Comparison of ENCODE assay signal across 20 cellular contexts in genomic region chr15:31163769-31164572, GRCh38.
DNase-seq lines count a peak whose midpoint lies in the region; FAIRE-seq and TF ChIP-seq lines count a peak whose summit lies in the region.
"Had no signal": no experiment of that assay in that cellular context is flagged by ENCODE, and none has a peak within 500 bp of the region (broad histone marks: within the 10 kb centered on the region; RNA-seq: fewer than 3 reads in every experiment).

No MANE protein-coding gene starts in this region.

- TF ChIP-seq RAD21 in liver (IDR thresholded peaks at IDR 0.05): peak; percentile 37 to 63

- H3K36me3 ChIP-seq in liver (ENCODE audit: control insufficient read depth in 4 of 4, insufficient read depth in 3 of 4, low read depth in 1 of 4, low read length in 3 of 4) (no peaks in the 10 kb centered on the region), small intestine (ENCODE audit: control insufficient read depth in 2 of 2, insufficient read depth in 2 of 2, low read length in 2 of 2) (no peaks in the 10 kb centered on the region)
- H3K36me3 ChIP-seq: BLaER1 treated with 17β-estradiol and CSF1 and Interleukin-3, amounts not matched to agents 10 nM and 100 nM; suprapubic skin; WERI-Rb-1 had no signal

- TF ChIP-seq CTCF in choroid plexus epithelial cell (conservative IDR thresholded peaks at IDR 0.05; ENCODE audit: low read depth, low read length) (no peak), liver (IDR thresholded peaks at IDR 0.05; ENCODE audit: low read depth, low read length, missing input control) (no peak)

- no peaks in the 10 kb centered on the region for H3K27me3 ChIP-seq in liver (ENCODE audit: control insufficient read depth in 4 of 4, insufficient read depth in 4 of 4, low read length in 3 of 4)
- H3K27me3 ChIP-seq in small intestine (ENCODE audit: control insufficient read depth in 2 of 2, insufficient read depth in 2 of 2, low read length in 2 of 2): no peaks in the 10 kb centered on the region
- H3K27me3 ChIP-seq: BLaER1 treated with 17β-estradiol and CSF1 and Interleukin-3, amounts not matched to agents 10 nM and 100 nM; suprapubic skin had no signal

- H3K4me1 ChIP-seq in liver (ENCODE audit: control insufficient read depth in 4 of 4, insufficient read depth in 4 of 4, low read length in 3 of 4) (peaks cover 8 to 49% (median 36%) of the 10 kb centered on the region in 4 donors), small intestine (ENCODE audit: control insufficient read depth in 2 of 2, insufficient read depth in 1 of 2, low read depth in 1 of 2, low read length in 1 of 2) (no peaks in the 10 kb centered on the region)

- H3K4me3 ChIP-seq in choroid plexus epithelial cell (ENCODE audit: low read depth, low read length) (no peak overlapping the region), liver (ENCODE audit: low read depth in 1 of 3, low read length in 3 of 3) (no peak overlapping the region), small intestine (ENCODE audit: low read depth in 1 of 2, low read length in 2 of 2) (no peak overlapping the region)
- H3K4me3 ChIP-seq: BLaER1 treated with 17β-estradiol and CSF1 and Interleukin-3, amounts not matched to agents 10 nM and 100 nM; GM12878; PC-9; suprapubic skin had no signal

- H3K9ac ChIP-seq in liver (ENCODE audit: low read depth in 1 of 2, low read length in 2 of 2): no peak overlapping the region
- H3K9ac ChIP-seq: BLaER1 treated with 17β-estradiol and CSF1 and Interleukin-3, amounts not matched to agents 10 nM and 100 nM had no signal

- H3K27ac ChIP-seq in liver (ENCODE audit: low read depth in 1 of 2, low read length in 2 of 2) (peak overlapping the region; percentile 71 to 78), small intestine (ENCODE audit: low read depth in 1 of 2, low read length in 1 of 2) (no peak overlapping the region)
- H3K27ac ChIP-seq: BLaER1 treated with 17β-estradiol and CSF1 and Interleukin-3, amounts not matched to agents 10 nM and 100 nM; PC-9; suprapubic skin; WERI-Rb-1 had no signal

- DNase-seq in COLO829 (ENCODE audit: low spot score): peak; percentile 4
- DNase-seq in HPDE6-E6E7 (ENCODE audit: extremely low spot score): peak; percentile 26
- DNase-seq in choroid plexus epithelial cell (ENCODE audit: low read depth): peak; percentile 53
- no peak for DNase-seq in DMS 273 treated with DMSO at 0.1 percent for 48 hours (lab: John Stamatoyannopoulos, UW)
- DNase-seq in foreskin melanocyte: no peak
- no peak for DNase-seq in small intestine
- no peak for DNase-seq in islet precursor cell
- DNase-seq: activated CD4-positive, alpha-beta T cell treated with anti-CD3 and anti-CD28 coated beads, Interleukin-2, amount 50 U/mL, for 48 hours; activated gamma-delta T cell treated with Interleukin-2 at 50 U/mL for 16 hours; amygdala; effector CD8-positive, alpha-beta T cell; head of caudate nucleus; left ventricle myocardium superior; NCI-H187 treated with DMSO at 0.1 percent for 48 hours; PC-9; WERI-Rb-1 had no signal

- no peak for FAIRE-seq in small intestine (lab: Jason Lieb, UNC)
- FAIRE-seq: GM12878 had no signal

- 26% methylated on average over 6 of the region's 6 CpGs for WGBS in liver
- 60 to 68% (median 63%) methylated on average over 6 of the region's 6 CpGs for WGBS in small intestine, 3 donors

- H3K9me3 ChIP-seq in liver (ENCODE audit: control insufficient read depth in 4 of 4, low read length in 3 of 4): no peaks in the 10 kb centered on the region
- H3K9me3 ChIP-seq in small intestine (ENCODE audit: control insufficient read depth, low read depth): no peaks in the 10 kb centered on the region
- H3K9me3 ChIP-seq: BLaER1 treated with 17β-estradiol and CSF1 and Interleukin-3, amounts not matched to agents 10 nM and 100 nM; suprapubic skin had no signal

TF ChIP-seq in liver, 16 proteins besides CTCF, POLR2A, EP300 and RAD21:
- TF ChIP-seq NR2F2 (IDR thresholded peaks at IDR 0.05): no peak
- peak; percentile 47 for TF ChIP-seq ZBTB33 (IDR thresholded peaks at IDR 0.05)
- peak; percentile 87 for TF ChIP-seq YY1 (IDR thresholded peaks at IDR 0.05)
- peak; percentile 74 for TF ChIP-seq REST (IDR thresholded peaks at IDR 0.05)
- peak; percentile 84 for TF ChIP-seq SP1 (IDR thresholded peaks at IDR 0.05)
- peak; percentile 3 for TF ChIP-seq ATF3 (IDR thresholded peaks at IDR 0.05)
- no peak for TF ChIP-seq TAF1 (conservative IDR thresholded peaks at IDR 0.05)
- TF ChIP-seq GABPA (IDR thresholded peaks at IDR 0.05 in 1 of 2, conservative IDR thresholded peaks at IDR 0.05 in 1 of 2): peak in 1 of 2 donors; percentile 33
- peak; percentile 90 to 92 for TF ChIP-seq RXRA (IDR thresholded peaks at IDR 0.05)
- TF ChIP-seq HNF4A (conservative IDR thresholded peaks at IDR 0.05): peak; percentile 69 to 72
- peak in 1 of 2 donors; percentile 56 for TF ChIP-seq JUND (IDR thresholded peaks at IDR 0.05)
- no peak for TF ChIP-seq EGR1 (IDR thresholded peaks at IDR 0.05; ENCODE audit: low read depth in 2 of 2)
- TF ChIP-seq FOXA2 (IDR thresholded peaks at IDR 0.05): peak; percentile 12
- no peak for TF ChIP-seq HNF4G (IDR thresholded peaks at IDR 0.05)
- TF ChIP-seq MAX (IDR thresholded peaks at IDR 0.05): peak; percentile 71
TF ChIP-seq in liver: peak in this region for 11.

Comparison
In these comparisons a context has a peak if more than half of its experiments do, and no peak if none do; other contexts are left out.
1. DNase-seq: peak in COLO829 (single experiment), HPDE6-E6E7 (single experiment) and choroid plexus epithelial cell (single experiment); none in DMS 273 treated with DMSO at 0.1 percent for 48 hours (single experiment), foreskin melanocyte (single experiment), small intestine (single experiment) and islet precursor cell (single experiment).
2. H3K27ac ChIP-seq: peak in liver (2 of 2); none in small intestine (0 of 2).